18 cellular contexts compared by ENCODE assay signal in genomic region chr2:141411419-141411818, GRCh38.
DNase-seq lines count a peak whose midpoint lies in the region; ATAC-seq, FAIRE-seq and TF ChIP-seq lines count a peak whose summit lies in the region.
"Had no signal": no experiment of that assay in that cellular context is flagged by ENCODE, and none has a peak within 500 bp of the region (broad histone marks: within the 10 kb centered on the region; RNA-seq: fewer than 3 reads in every experiment).

No MANE protein-coding gene starts in this region.

- H3K9me3 ChIP-seq in IMR-90 (ENCODE audit: control insufficient read depth, insufficient read depth, low read length): no peaks in the 10 kb centered on the region

- TF ChIP-seq CTCF in IMR-90 (conservative IDR thresholded peaks at IDR 0.05; ENCODE audit: low read depth, low read length): no peak
- no peak for TF ChIP-seq CTCF in WTC11 (IDR thresholded peaks at IDR 0.05)

- no peak overlapping the region for H3K14ac ChIP-seq in IMR-90 (replicated peaks; ENCODE audit: low read depth, low read length)

- dilution Hi-C loops in IMR-90 (cut with HindIII; ENCODE audit: low sequenced_read_pairs, unreplicated experiment): no loop called here

- BruUV-seq in IMR-90 (replicated peaks; lab: Mats Ljungman, UMichigan): no TSS peak

- H3K79me1 ChIP-seq in IMR-90 (ENCODE audit: low read depth in 1 of 2, low read length in 2 of 2): no peaks in the 10 kb centered on the region

- no peak for TF ChIP-seq RAD21 in IMR-90 (IDR thresholded peaks at IDR 0.05; ENCODE audit: low read length)

- H3K9me1 ChIP-seq in IMR-90 (ENCODE audit: insufficient read depth, low read length): no peaks in the 10 kb centered on the region

- no peak overlapping the region for H2AFZ ChIP-seq in IMR-90 (replicated peaks; ENCODE audit: low read length, poor library complexity)
- H2AFZ ChIP-seq: GM23338 had no signal

- H3K27ac ChIP-seq in IMR-90 (ENCODE audit: insufficient read depth, low read length): no peak overlapping the region

- H2BK15ac ChIP-seq in IMR-90 (ENCODE audit: low read depth, low read length): no peak overlapping the region

- H3K4ac ChIP-seq in IMR-90 (ENCODE audit: low read depth, low read length): no peak overlapping the region

- H4K20me1 ChIP-seq in IMR-90 (ENCODE audit: insufficient read depth, low read length): no peaks in the 10 kb centered on the region

- H3K36me3 Mint-ChIP-seq in WTC11: no peaks in the 10 kb centered on the region
- H3K36me3 Mint-ChIP-seq: CD4-positive, alpha-beta memory T cell had no signal

- CTCF ChIA-PET in IMR-90 (lab: Yijun Ruan, JAX) (interaction anchor here (0.6 kb wide), 1 partner anchor 70 kb away, joined by 3 read pairs; no protein-coding TSS in a partner anchor), WTC11 (lab: Charles Lee) (no interaction called here)

- ATAC-seq in IMR-90 (ENCODE audit: low read depth) (no peak), WTC11 (no peak)
- ATAC-seq: GM23338, HCT116 had no signal

- no peak overlapping the region for H4K5ac ChIP-seq in IMR-90 (ENCODE audit: low read depth, low read length)

- FAIRE-seq in GM12892 (lab: Jason Lieb, UNC): peak; percentile 44
- FAIRE-seq: GM12891, GM19239 had no signal

- H3K23ac ChIP-seq in IMR-90 (ENCODE audit: low read depth, low read length): no peak overlapping the region

- no peak overlapping the region for H4K91ac ChIP-seq in IMR-90 (ENCODE audit: insufficient read depth, low read depth, low read length)

- no peak overlapping the region for H3K27ac Mint-ChIP-seq in WTC11
- H3K27ac Mint-ChIP-seq: CD4-positive, alpha-beta memory T cell; GM23338; H9 had no signal

- peaks cover 10% of the 10 kb centered on the region for H3K9me3 Mint-ChIP-seq in WTC11

- no peak overlapping the region for H3K9ac ChIP-seq in IMR-90 (ENCODE audit: low read depth, low read length)

- H3K36me3 ChIP-seq in IMR-90 (ENCODE audit: control insufficient read depth, insufficient read depth, low read length): no peaks in the 10 kb centered on the region

- POLR2A ChIA-PET in IMR-90 (lab: Charles Lee; ENCODE audit: unreplicated experiment): no interaction called here
- POLR2A ChIA-PET in WTC11 (lab: Charles Lee): no interaction called here

- H3K56ac ChIP-seq in IMR-90 (ENCODE audit: extremely low read depth, insufficient read depth, low read length): no peak overlapping the region

- no peak overlapping the region for H4K8ac ChIP-seq in IMR-90 (ENCODE audit: low read depth in 2 of 2, low read length in 2 of 2)

- intact Hi-C loops in IMR-90 (cut with micrococcal nuclease): no loop called here

- no peak overlapping the region for H2BK5ac ChIP-seq in IMR-90 (ENCODE audit: low read depth, low read length, poor library complexity, severe bottlenecking)

- H2AK9ac ChIP-seq in IMR-90 (replicated peaks; ENCODE audit: low read depth, low read length, poor library complexity): no peak overlapping the region

- no peak overlapping the region for H3K18ac ChIP-seq in IMR-90 (ENCODE audit: low read depth, low read length)

- TF ChIP-seq POLR2A in GM12892 (IDR thresholded peaks at IDR 0.05; ENCODE audit: low read depth, low read length) (no peak), IMR-90 (IDR thresholded peaks at IDR 0.05; ENCODE audit: low read depth, low read length) (no peak)

- no peak for DNase-seq in GM12892 (ENCODE audit: insufficient read length)
- no peak for DNase-seq in IMR-90
- peak; percentile 25 for DNase-seq in brain pericyte (ENCODE audit: low read depth, low spot score)
- DNase-seq in fibroblast of peridontal ligament (ENCODE audit: extremely low read depth): peak; percentile 34
- DNase-seq in GM19238 (ENCODE audit: insufficient read length, low spot score): no peak
- DNase-seq in WTC11 (ENCODE audit: low spot score): no peak
- DNase-seq: C1 segment of cervical spinal cord; Calu3; CD4-positive, alpha-beta memory T cell; COR-L47; DMS53; DMS79 treated with DMSO at 0.1 percent for 48 hours; GF-D8; H9 had no signal

- H2BK20ac ChIP-seq in IMR-90 (ENCODE audit: low read depth, low read length): no peak overlapping the region

- H3K4me1 Mint-ChIP-seq in WTC11: no peaks in the 10 kb centered on the region
- H3K4me1 Mint-ChIP-seq: GM23338 had no signal

- WGBS in IMR-90 (ENCODE audit: extremely low coverage in 2 of 2, insufficient read length in 1 of 2), 2 experiments: no CpG with 5 or more reads among the region's 2 CpGs

- no peak overlapping the region for H2BK120ac ChIP-seq in IMR-90 (ENCODE audit: low read depth, low read length)

- no peaks in the 10 kb centered on the region for H3K4me1 ChIP-seq in IMR-90 (ENCODE audit: control insufficient read depth, insufficient read depth, low read length)

- no peak overlapping the region for H2AK5ac ChIP-seq in IMR-90 (ENCODE audit: low read depth, low read length)

- H3K27me3 Mint-ChIP-seq in WTC11 (ENCODE audit: low read depth): no peaks in the 10 kb centered on the region
- H3K27me3 Mint-ChIP-seq: CD4-positive, alpha-beta memory T cell had no signal

- H3K27me3 ChIP-seq in IMR-90 (ENCODE audit: control insufficient read depth, insufficient read depth, low read length): no peaks in the 10 kb centered on the region

- no peak overlapping the region for H3K4me3 Mint-ChIP-seq in WTC11
- H3K4me3 Mint-ChIP-seq: CD4-positive, alpha-beta memory T cell; GM23338; H9 had no signal

- H3K4me3 ChIP-seq in IMR-90 (ENCODE audit: insufficient read depth, low read depth, low read length): no peak overlapping the region
- H3K4me3 ChIP-seq: GM23338 had no signal

- H3K4me2 ChIP-seq in IMR-90 (ENCODE audit: low read depth, low read length): no peak overlapping the region
- H3K4me2 ChIP-seq: GM23338 had no signal

- in situ Hi-C loops in IMR-90 (cut with MboI; ENCODE audit: low sequenced_read_pairs): no loop called here

TF ChIP-seq in IMR-90, 13 proteins besides CTCF, POLR2A, EP300 and RAD21:
- TF ChIP-seq FOS (IDR thresholded peaks at IDR 0.05; ENCODE audit: low read depth, low read length) (no peak), CEBPB (IDR thresholded peaks at IDR 0.05; ENCODE audit: low read depth, low read length) (peak; percentile 44; the same call in 1 of the 2 replicates)

TF ChIP-seq in WTC11, 78 proteins besides CTCF, POLR2A, EP300 and RAD21:
- TF ChIP-seq FOXK1 (CRISPR knock-in tag; IDR thresholded peaks at IDR 0.05) (no peak), NR1H2 (CRISPR knock-in tag; IDR thresholded peaks at IDR 0.05) (no peak)
- TF ChIP-seq, protein P1, sequence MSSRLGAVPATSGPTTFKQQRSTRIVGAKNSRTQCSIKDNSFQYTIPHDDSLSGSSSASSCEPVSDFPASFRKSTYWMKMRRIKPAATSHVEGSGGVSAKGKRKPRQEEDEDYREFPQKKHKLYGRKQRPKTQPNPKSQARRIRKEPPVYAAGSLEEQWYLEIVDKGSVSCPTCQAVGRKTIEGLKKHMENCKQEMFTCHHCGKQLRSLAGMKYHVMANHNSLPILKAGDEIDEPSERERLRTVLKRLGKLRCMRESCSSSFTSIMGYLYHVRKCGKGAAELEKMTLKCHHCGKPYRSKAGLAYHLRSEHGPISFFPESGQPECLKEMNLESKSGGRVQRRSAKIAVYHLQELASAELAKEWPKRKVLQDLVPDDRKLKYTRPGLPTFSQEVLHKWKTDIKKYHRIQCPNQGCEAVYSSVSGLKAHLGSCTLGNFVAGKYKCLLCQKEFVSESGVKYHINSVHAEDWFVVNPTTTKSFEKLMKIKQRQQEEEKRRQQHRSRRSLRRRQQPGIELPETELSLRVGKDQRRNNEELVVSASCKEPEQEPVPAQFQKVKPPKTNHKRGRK (CRISPR knock-in tag; IDR thresholded peaks at IDR 0.05; ENCODE audit: borderline replicate concordance): no peak
- TF ChIP-seq, protein P2, sequence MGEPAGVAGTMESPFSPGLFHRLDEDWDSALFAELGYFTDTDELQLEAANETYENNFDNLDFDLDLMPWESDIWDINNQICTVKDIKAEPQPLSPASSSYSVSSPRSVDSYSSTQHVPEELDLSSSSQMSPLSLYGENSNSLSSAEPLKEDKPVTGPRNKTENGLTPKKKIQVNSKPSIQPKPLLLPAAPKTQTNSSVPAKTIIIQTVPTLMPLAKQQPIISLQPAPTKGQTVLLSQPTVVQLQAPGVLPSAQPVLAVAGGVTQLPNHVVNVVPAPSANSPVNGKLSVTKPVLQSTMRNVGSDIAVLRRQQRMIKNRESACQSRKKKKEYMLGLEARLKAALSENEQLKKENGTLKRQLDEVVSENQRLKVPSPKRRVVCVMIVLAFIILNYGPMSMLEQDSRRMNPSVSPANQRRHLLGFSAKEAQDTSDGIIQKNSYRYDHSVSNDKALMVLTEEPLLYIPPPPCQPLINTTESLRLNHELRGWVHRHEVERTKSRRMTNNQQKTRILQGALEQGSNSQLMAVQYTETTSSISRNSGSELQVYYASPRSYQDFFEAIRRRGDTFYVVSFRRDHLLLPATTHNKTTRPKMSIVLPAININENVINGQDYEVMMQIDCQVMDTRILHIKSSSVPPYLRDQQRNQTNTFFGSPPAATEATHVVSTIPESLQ (CRISPR knock-in tag; IDR thresholded peaks at IDR 0.05): no peak

Comparison
In these comparisons a context has a peak if more than half of its experiments do, and no peak if none do; other contexts are left out.
1. DNase-seq: peak in brain pericyte (single experiment) and fibroblast of peridontal ligament (single experiment); none in GM12892 (single experiment), IMR-90 (single experiment), GM19238 (single experiment) and WTC11 (single experiment).